In genomic region chr4:107989537-107990386, GRCh38 we compare ENCODE assay signal across 8 cellular contexts. TPM values are rescaled to one million over a fixed set of nuclear protein-coding genes. Genes with fewer than 3 reads are reported as not detected.
DNase-seq lines count a peak whose midpoint lies in the region; ATAC-seq and TF ChIP-seq lines count a peak whose summit lies in the region.

TSS of gene HADH (plus strand) at chr4:107989889. CDS start at chr4:107989933, 44 bp downstream.

- H3K27ac ChIP-seq in colonic mucosa = peak within 1 kb of the TSS; percentile 80

- peak within 1 kb of the TSS; percentile 83 for H3K4me3 ChIP-seq in BJ (ENCODE audit: low read depth, low read length)
- H3K4me3 ChIP-seq in colonic mucosa = peak within 1 kb of the TSS; percentile 75

- peaks cover 4% of the 10 kb centered on the region for H3K4me1 ChIP-seq in colonic mucosa

- H3K27me3 Mint-ChIP-seq in activated CD4-positive, alpha-beta T cell treated with anti-CD3 and anti-CD28 coated beads, Interleukin-2, amount 10 ng/mL, durations not matched to agents 24 days and 14 days = no peaks in the 10 kb centered on the region

- H3K9me3 Mint-ChIP-seq in activated CD4-positive, alpha-beta T cell treated with anti-CD3 and anti-CD28 coated beads, Interleukin-2, amount 10 ng/mL, durations not matched to agents 24 days and 14 days = no peaks in the 10 kb centered on the region

- CTCF ChIA-PET in BJ (lab: Yijun Ruan, JAX) = interaction anchor here (1.6 kb wide), 1 partner anchor 232 kb away, joined by 4 read pairs; no protein-coding TSS in a partner anchor

- H3K9ac ChIP-seq in colonic mucosa (ENCODE audit: low read depth in 2 of 2, low read length in 2 of 2) = peak within 1 kb of the TSS; percentile 93

- no peaks in the 10 kb centered on the region for H3K9me3 ChIP-seq in colonic mucosa

- no peaks in the 10 kb centered on the region for H3K27me3 ChIP-seq in BJ (ENCODE audit: control insufficient read depth, insufficient read depth, low read length)
- no peaks in the 10 kb centered on the region for H3K27me3 ChIP-seq in colonic mucosa

- TF ChIP-seq CTCF in BJ (IDR thresholded peaks at IDR 0.05; ENCODE audit: insufficient read depth, low read depth, low read length) (no peak), colonic mucosa (IDR thresholded peaks at IDR 0.05) (no peak)

- no peaks in the 10 kb centered on the region for H3K36me3 ChIP-seq in BJ (ENCODE audit: control insufficient read depth, insufficient read depth, low read length)
- no peaks in the 10 kb centered on the region for H3K36me3 ChIP-seq in colonic mucosa

- DNase-seq in BJ (ENCODE audit: low read depth) = peak; percentile 44
- peak; percentile 77 for DNase-seq in GM19240 (ENCODE audit: insufficient read length, low spot score)
- peak; percentile 78 for DNase-seq in NCI-H526 treated with DMSO at 0.1 percent for 48 hours (lab: John Stamatoyannopoulos, UW)
- DNase-seq in activated CD4-positive, alpha-beta T cell treated with anti-CD3 and anti-CD28 coated beads, Interleukin-2, amount 10 ng/mL, durations not matched to agents 24 days and 14 days = peak; percentile 99
- DNase-seq in colonic mucosa = peak; percentile 95
- peak; percentile 92 to 96 for DNase-seq in left colon
- DNase-seq in stimulated activated CD4-positive, alpha-beta T cell treated with anti-CD3 and anti-CD28 coated beads, Interleukin-1b, Interleukin-23, amount 100 ng/mL, for 4 hours (ENCODE audit: low read depth in 2 of 2) = peak; percentile 88 to 94

- H3K36me3 Mint-ChIP-seq in activated CD4-positive, alpha-beta T cell treated with anti-CD3 and anti-CD28 coated beads, Interleukin-2, amount 10 ng/mL, durations not matched to agents 24 days and 14 days (ENCODE audit: low read depth) = peaks cover 4% of the 10 kb centered on the region

- peak within 1 kb of the TSS; percentile 95 for H3K27ac Mint-ChIP-seq in activated CD4-positive, alpha-beta T cell treated with anti-CD3 and anti-CD28 coated beads, Interleukin-2, amount 10 ng/mL, durations not matched to agents 24 days and 14 days

- peak; percentile 98 for ATAC-seq in HG03457 (IDR thresholded peaks at IDR 0.05; ENCODE audit: unreplicated experiment)
- peak; percentile 92 for ATAC-seq in left colon

- POLR2A ChIA-PET in BJ (lab: Charles Lee) = interaction anchor here (0.6 kb wide), 1 partner anchor 11 kb away, joined by 3 read pairs; no protein-coding TSS in a partner anchor

- intact Hi-C loops in activated CD4-positive, alpha-beta T cell treated with anti-CD3 and anti-CD28 coated beads, Interleukin-2, amount 10 ng/mL, durations not matched to agents 24 days and 14 days (cut with micrococcal nuclease) = loop anchor here (1.0 to 5.0 kb wide), 6 partner anchors 58 to 1828 kb away; partner anchors contain the start of genes CYP2U1, GAR1, OSTC and PAPSS1
- intact Hi-C loops in colonic mucosa (cut with DNase I) = loop anchor here (5.0 kb wide), 1 partner anchor 57 kb away; the partner anchor contains the start of gene CYP2U1
- intact Hi-C loops in left colon (cut with DNase I, micrococcal nuclease) = loop anchor here in 1 of 2 donors (5.0 kb wide), 1 partner anchor 57 kb away; the partner anchor contains the start of gene CYP2U1

- H3K4me3 Mint-ChIP-seq in activated CD4-positive, alpha-beta T cell treated with anti-CD3 and anti-CD28 coated beads, Interleukin-2, amount 10 ng/mL, durations not matched to agents 24 days and 14 days = peak within 1 kb of the TSS; percentile 92

- H3K4me1 Mint-ChIP-seq in activated CD4-positive, alpha-beta T cell treated with anti-CD3 and anti-CD28 coated beads, Interleukin-2, amount 10 ng/mL, durations not matched to agents 24 days and 14 days = peaks cover 32% of the 10 kb centered on the region

RNA-seq across cellular contexts. Expression of gene HADH, which starts in this region (rescaled TPM):
- polyA plus RNA-seq in BJ (2011; rRNA removed) = 22.6 and 25.9 TPM in 2 replicates
- 12.0 and 12.5 TPM in 2 replicates for polyA minus RNA-seq in BJ (2011; rRNA and poly(A)+ RNA removed)
- total RNA-seq in activated CD4-positive, alpha-beta T cell treated with anti-CD3 and anti-CD28 coated beads, Interleukin-2, amount 10 ng/mL, durations not matched to agents 24 days and 14 days = 37.2 and 41.4 TPM in 2 replicates
- total RNA-seq in colonic mucosa (100 to 1,000 TPM; 121 to 213 TPM), left colon (100 to 1,000 TPM; 145 to 147 TPM)

Comparison
In these comparisons a context has a peak if more than half of its experiments do, and no peak if none do; other contexts are left out.
1. Peak in every context shown above with its lines: DNase-seq, ATAC-seq, H3K4me3 ChIP-seq and H3K27ac ChIP-seq.
2. DNase-seq: peak in every context shown above with its lines; median percentile 99 in activated CD4-positive, alpha-beta T cell treated with anti-CD3 and anti-CD28 coated beads, Interleukin-2, amount 10 ng/mL, durations not matched to agents 24 days and 14 days; 95 in colonic mucosa; 94 in left colon; 91 in stimulated activated CD4-positive, alpha-beta T cell treated with anti-CD3 and anti-CD28 coated beads, Interleukin-1b, Interleukin-23, amount 100 ng/mL, for 4 hours; 78 in NCI-H526 treated with DMSO at 0.1 percent for 48 hours; 77 in GM19240; 44 in BJ.